Comparison of ENCODE assay signal across 30 cellular contexts in the genomic region with DNA sequence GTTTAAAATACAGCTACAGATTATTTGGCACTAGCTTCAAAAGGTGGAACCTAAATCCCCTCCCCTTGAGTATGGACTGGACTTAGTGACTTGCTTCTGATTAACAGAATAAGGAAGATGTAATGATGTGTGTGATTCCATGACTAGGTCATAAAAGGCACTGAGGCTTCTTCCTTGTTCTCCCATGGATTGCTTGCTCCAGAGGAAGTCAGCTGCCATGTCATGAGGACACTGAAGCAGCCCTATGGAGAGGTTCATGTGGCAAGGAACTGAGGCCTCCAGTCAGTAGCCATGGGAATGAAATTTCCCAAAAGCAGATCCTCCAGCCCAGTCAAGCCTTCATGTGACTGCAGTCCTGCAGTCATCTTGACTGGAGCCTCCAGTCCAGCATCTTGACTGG. TPM values are rescaled to one million over a fixed set of nuclear protein-coding genes. Genes with fewer than 3 reads are reported as not detected.
DNase-seq lines count a peak whose midpoint lies in the region; ATAC-seq, FAIRE-seq and TF ChIP-seq lines count a peak whose summit lies in the region.
"Had no signal": no experiment of that assay in that cellular context is flagged by ENCODE, and none has a peak within 500 bp of the region (broad histone marks: within the 10 kb centered on the region; RNA-seq: fewer than 3 reads in every experiment).

No MANE protein-coding gene starts in this region.

- H3K27me3 ChIP-seq in CD4-positive, alpha-beta memory T cell (ENCODE audit: insufficient read depth, low read length), result no peaks in the 10 kb centered on the region

- peak; percentile 35 for DNase-seq in activated CD4-positive, alpha-beta T cell treated with anti-CD3 and anti-CD28 coated beads, Interleukin-2, amount 10 ng/mL, durations not matched to agents 24 days and 14 days
- no peak for DNase-seq in activated CD4-positive, alpha-beta T cell treated with anti-CD3 and anti-CD28 coated beads for 48 hours
- DNase-seq in SK-MEL-5 (ENCODE audit: low read depth, low spot score), result peak; percentile 75
- DNase-seq in stimulated activated naive B cell treated with anti-CD40 and anti-IgM and Interleukin-4, amounts not matched to agents 10 μg/mL and 1 μg/mL and 100 μg/mL, for 72 hours, result no peak
- DNase-seq in HEK293T (ENCODE audit: extremely low spot score), result no peak
- no peak for DNase-seq in GM12892 (ENCODE audit: insufficient read length)
- DNase-seq in CD4-positive, alpha-beta memory T cell, result no peak
- DNase-seq: 8988T, COR-L47, DMS 273 treated with DMSO at 0.1 percent for 48 hours, DND-41, GM23248, H9, MM.1S, NCI-H1048, NCI-H1436, NCI-H1930, NCI-H226, NCI-H510A treated with DMSO at 0.1 percent for 48 hours, NCI-H748 treated with DMSO at 0.1 percent for 48 hours, SIG-M5 had no signal

- intact Hi-C loops in activated CD4-positive, alpha-beta T cell treated with anti-CD3 and anti-CD28 coated beads, Interleukin-2, amount 10 ng/mL, durations not matched to agents 24 days and 14 days (cut with micrococcal nuclease), result no loop called here
- intact Hi-C loops in CD4-positive, alpha-beta memory T cell (cut with micrococcal nuclease), result no loop called here

- no peak overlapping the region for H3K27ac Mint-ChIP-seq in activated CD4-positive, alpha-beta T cell treated with anti-CD3 and anti-CD28 coated beads, Interleukin-2, amount 10 ng/mL, durations not matched to agents 24 days and 14 days
- H3K27ac Mint-ChIP-seq in stimulated activated naive B cell treated with anti-CD40 and anti-IgM and Interleukin-4, amounts not matched to agents 10 μg/mL and 1 μg/mL and 100 μg/mL, for 72 hours, result peak overlapping the region; percentile 25
- H3K27ac Mint-ChIP-seq in CD4-positive, alpha-beta memory T cell, result peak overlapping the region in 2 of 7 donors; percentile 53 to 57
- H3K27ac Mint-ChIP-seq: H9 had no signal

- H3K27ac ChIP-seq in CD4-positive, alpha-beta memory T cell (ENCODE audit: low read depth, low read length), result no peak overlapping the region
- H3K27ac ChIP-seq: C4-2B, GM23248, HL-60, RWPE1 had no signal

- peaks cover 4% of the 10 kb centered on the region for H3K9me3 Mint-ChIP-seq in activated CD4-positive, alpha-beta T cell treated with anti-CD3 and anti-CD28 coated beads, Interleukin-2, amount 10 ng/mL, durations not matched to agents 24 days and 14 days
- peaks cover 4% of the 10 kb centered on the region in 2 donors for H3K9me3 Mint-ChIP-seq in stimulated activated naive B cell treated with anti-CD40 and anti-IgM and Interleukin-4, amounts not matched to agents 10 μg/mL and 1 μg/mL and 100 μg/mL, for 72 hours
- no peaks in the 10 kb centered on the region for H3K9me3 Mint-ChIP-seq in CD4-positive, alpha-beta memory T cell
- H3K9me3 Mint-ChIP-seq: H9 had no signal

- no peak overlapping the region for H3K4me3 Mint-ChIP-seq in activated CD4-positive, alpha-beta T cell treated with anti-CD3 and anti-CD28 coated beads, Interleukin-2, amount 10 ng/mL, durations not matched to agents 24 days and 14 days
- no peak overlapping the region for H3K4me3 Mint-ChIP-seq in stimulated activated naive B cell treated with anti-CD40 and anti-IgM and Interleukin-4, amounts not matched to agents 10 μg/mL and 1 μg/mL and 100 μg/mL, for 72 hours
- H3K4me3 Mint-ChIP-seq in CD4-positive, alpha-beta memory T cell, result no peak overlapping the region
- H3K4me3 Mint-ChIP-seq: H9 had no signal

- ATAC-seq in esophagus mucosa, result peak; percentile 24
- ATAC-seq in stimulated activated naive B cell treated with anti-CD40 and anti-IgM and Interleukin-4, amounts not matched to agents 10 μg/mL and 1 μg/mL and 100 μg/mL, for 72 hours (replicated peaks), result no peak
- ATAC-seq: GM12878, HepG2, K562, SK-N-SH treated with all-trans-retinoic acid at 6 μM for 48 hours had no signal

- POLR2A ChIA-PET in HEK293T (lab: Yijun Ruan, JAX), result interaction anchor here (2.6 kb wide), 1 partner anchor 10 kb away, joined by 20 read pairs; the partner anchor contains the start of gene TMBIM4
- POLR2A ChIA-PET in CD4-positive, alpha-beta memory T cell (lab: Charles Lee; ENCODE audit: partially characterized antibody), result interaction anchor here (3.0 kb wide), 1 partner anchor 10 kb away, joined by 25 read pairs; the partner anchor contains the start of gene TMBIM4

- TF ChIP-seq POLR2A in GM12892 (IDR thresholded peaks at IDR 0.05; ENCODE audit: low read depth, low read length), result no peak

- no peaks in the 10 kb centered on the region for H3K27me3 Mint-ChIP-seq in activated CD4-positive, alpha-beta T cell treated with anti-CD3 and anti-CD28 coated beads, Interleukin-2, amount 10 ng/mL, durations not matched to agents 24 days and 14 days
- no peaks in the 10 kb centered on the region for H3K27me3 Mint-ChIP-seq in stimulated activated naive B cell treated with anti-CD40 and anti-IgM and Interleukin-4, amounts not matched to agents 10 μg/mL and 1 μg/mL and 100 μg/mL, for 72 hours
- no peaks in the 10 kb centered on the region for H3K27me3 Mint-ChIP-seq in CD4-positive, alpha-beta memory T cell

- H3K4me1 ChIP-seq in CD4-positive, alpha-beta memory T cell (ENCODE audit: insufficient read depth, low read length), result peaks cover 26% of the 10 kb centered on the region

- H3K36me3 Mint-ChIP-seq in activated CD4-positive, alpha-beta T cell treated with anti-CD3 and anti-CD28 coated beads, Interleukin-2, amount 10 ng/mL, durations not matched to agents 24 days and 14 days (ENCODE audit: low read depth), result peaks cover 28% of the 10 kb centered on the region
- H3K36me3 Mint-ChIP-seq in stimulated activated naive B cell treated with anti-CD40 and anti-IgM and Interleukin-4, amounts not matched to agents 10 μg/mL and 1 μg/mL and 100 μg/mL, for 72 hours, result peaks cover 34 to 68% of the 10 kb centered on the region in 2 donors
- peaks cover 35 to 43% of the 10 kb centered on the region in 2 donors for H3K36me3 Mint-ChIP-seq in CD4-positive, alpha-beta memory T cell

- in situ Hi-C loops in SK-MEL-5 (cut with HindIII; ENCODE audit: low pct_unique_long_range_greater_than_20kb, low sequenced_read_pairs), result no loop called here

- H3K4me3 ChIP-seq in CD4-positive, alpha-beta memory T cell (ENCODE audit: low read length in 2 of 2), result no peak overlapping the region
- H3K4me3 ChIP-seq: GM12878, GM23248, K562 had no signal

- no peaks in the 10 kb centered on the region for H3K9me3 ChIP-seq in CD4-positive, alpha-beta memory T cell (ENCODE audit: control insufficient read depth in 1 of 2, low read length in 2 of 2)

- peaks cover 12% of the 10 kb centered on the region for H3K4me1 Mint-ChIP-seq in activated CD4-positive, alpha-beta T cell treated with anti-CD3 and anti-CD28 coated beads, Interleukin-2, amount 10 ng/mL, durations not matched to agents 24 days and 14 days
- peaks cover 34 to 62% of the 10 kb centered on the region in 2 donors for H3K4me1 Mint-ChIP-seq in stimulated activated naive B cell treated with anti-CD40 and anti-IgM and Interleukin-4, amounts not matched to agents 10 μg/mL and 1 μg/mL and 100 μg/mL, for 72 hours
- peaks cover 35 to 85% (median 65%) of the 10 kb centered on the region in 4 donors for H3K4me1 Mint-ChIP-seq in CD4-positive, alpha-beta memory T cell
- H3K4me1 Mint-ChIP-seq: H9 had no signal

- no peaks in the 10 kb centered on the region for H3K36me3 ChIP-seq in CD4-positive, alpha-beta memory T cell (ENCODE audit: insufficient read depth, low read length)

- CTCF ChIA-PET in HEK293T (lab: Yijun Ruan, JAX), result no interaction called here
- CTCF ChIA-PET in CD4-positive, alpha-beta memory T cell (lab: Charles Lee; ENCODE audit: partially characterized antibody), result interaction anchor here (1.0 to 1.7 kb wide), 3 partner anchors 9 to 111 kb away, joined by 3 to 8 read pairs (median 6); no protein-coding TSS in a partner anchor

- FAIRE-seq in GM12892 (lab: Jason Lieb, UNC), result no peak
- FAIRE-seq: GM12878, HepG2, K562 had no signal

TF ChIP-seq in HEK293T, 16 proteins besides CTCF, POLR2A, EP300 and RAD21:
- no peak for TF ChIP-seq HDGF (IDR thresholded peaks at IDR 0.05; ENCODE audit: borderline replicate concordance)
- no peak for TF ChIP-seq FOXA1 (IDR thresholded peaks at IDR 0.05)
- no peak for TF ChIP-seq ARNT (IDR thresholded peaks at IDR 0.05)
- TF ChIP-seq SUZ12 (IDR thresholded peaks at IDR 0.05), result no peak
- TF ChIP-seq ZNF384 (IDR thresholded peaks at IDR 0.05), result no peak
- no peak for TF ChIP-seq BHLHE40 (IDR thresholded peaks at IDR 0.05; ENCODE audit: borderline replicate concordance)
- TF ChIP-seq NFRKB (IDR thresholded peaks at IDR 0.05), result no peak

RNA-seq across cellular contexts. Expression of gene TMBIM4, which starts 10.7 kb away (rescaled TPM):
- total RNA-seq in activated CD4-positive, alpha-beta T cell treated with anti-CD3 and anti-CD28 coated beads, Interleukin-2, amount 10 ng/mL, durations not matched to agents 24 days and 14 days, result 58.0 and 60.9 TPM in 2 replicates
- 199 and 204 TPM in 2 replicates for total RNA-seq in SK-MEL-5 (2014; rRNA removed; shearing (Covaris generic))
- polyA plus RNA-seq in SK-MEL-5 (2015; cell fraction: cytosol; rRNA removed), result 208 and 273 TPM in 2 replicates
- polyA plus RNA-seq in SK-MEL-5 (2015; cell fraction: nucleus; rRNA removed), result 66.4 and 73.6 TPM in 2 replicates
- 55.0 TPM for total RNA-seq in esophagus mucosa
- polyA plus RNA-seq in GM12892 (2012; ENCODE audit: missing spikeins), result 63.7 TPM
- 100 to 1,000 TPM in 1 of 2 experiments, 10 to 100 TPM in 1; 98.5 to 108 TPM for total RNA-seq in CD4-positive, alpha-beta memory T cell
- polyA plus RNA-seq in CD4-positive, alpha-beta memory T cell, result 100 to 1,000 TPM; 284 to 486 TPM

RNA-seq across cellular contexts. Expression of gene LLPH, which starts 28.5 kb away (rescaled TPM):
- total RNA-seq in activated CD4-positive, alpha-beta T cell treated with anti-CD3 and anti-CD28 coated beads, Interleukin-2, amount 10 ng/mL, durations not matched to agents 24 days and 14 days, result 33.5 and 35.2 TPM in 2 replicates
- 43.1 and 47.3 TPM in 2 replicates for total RNA-seq in SK-MEL-5 (2014; rRNA removed; shearing (Covaris generic))
- polyA plus RNA-seq in SK-MEL-5 (2015; cell fraction: cytosol; rRNA removed), result 29.7 and 30.2 TPM in 2 replicates
- polyA plus RNA-seq in SK-MEL-5 (2015; cell fraction: nucleus; rRNA removed), result 5.7 and 6.9 TPM in 2 replicates
- total RNA-seq in esophagus mucosa, result 18.3 TPM
- polyA plus RNA-seq in GM12892 (2012; ENCODE audit: missing spikeins), result 37.9 TPM
- total RNA-seq in CD4-positive, alpha-beta memory T cell, result 10 to 100 TPM; 25.8 to 26.4 TPM
- polyA plus RNA-seq in CD4-positive, alpha-beta memory T cell, result 10 to 100 TPM; 33.9 to 35.9 TPM

RNA-seq across cellular contexts. Expression of gene IRAK3, which starts 29.9 kb away (rescaled TPM):
- 1.3 and 1.8 TPM in 2 replicates for total RNA-seq in activated CD4-positive, alpha-beta T cell treated with anti-CD3 and anti-CD28 coated beads, Interleukin-2, amount 10 ng/mL, durations not matched to agents 24 days and 14 days
- not detected in 2 replicates for total RNA-seq in SK-MEL-5 (2014; rRNA removed; shearing (Covaris generic))
- polyA plus RNA-seq in SK-MEL-5 (2015; cell fraction: cytosol; rRNA removed), result not detected in 2 replicates
- not detected in 2 replicates for polyA plus RNA-seq in SK-MEL-5 (2015; cell fraction: nucleus; rRNA removed)
- 3.0 TPM for total RNA-seq in esophagus mucosa
- 3.1 TPM for polyA plus RNA-seq in GM12892 (2012; ENCODE audit: missing spikeins)
- total RNA-seq in CD4-positive, alpha-beta memory T cell, result under 1 TPM; 0.44 to 0.47 TPM
- under 1 TPM in 1 of 2 donors, not detected in 1; 0.14 TPM for polyA plus RNA-seq in CD4-positive, alpha-beta memory T cell
- total RNA-seq: HepG2, HT-29 had no signal

Comparison
In these comparisons a context has a peak if more than half of its experiments do, and no peak if none do; other contexts are left out.
1. DNase-seq: peak in activated CD4-positive, alpha-beta T cell treated with anti-CD3 and anti-CD28 coated beads, Interleukin-2, amount 10 ng/mL, durations not matched to agents 24 days and 14 days (single experiment) and SK-MEL-5 (single experiment); none in activated CD4-positive, alpha-beta T cell treated with anti-CD3 and anti-CD28 coated beads for 48 hours (single experiment), stimulated activated naive B cell treated with anti-CD40 and anti-IgM and Interleukin-4, amounts not matched to agents 10 μg/mL and 1 μg/mL and 100 μg/mL, for 72 hours (single experiment), HEK293T (single experiment), GM12892 (single experiment) and CD4-positive, alpha-beta memory T cell (0 of 5).